Comparison of ENCODE assay signal across 5 cellular contexts in the genomic region with DNA sequence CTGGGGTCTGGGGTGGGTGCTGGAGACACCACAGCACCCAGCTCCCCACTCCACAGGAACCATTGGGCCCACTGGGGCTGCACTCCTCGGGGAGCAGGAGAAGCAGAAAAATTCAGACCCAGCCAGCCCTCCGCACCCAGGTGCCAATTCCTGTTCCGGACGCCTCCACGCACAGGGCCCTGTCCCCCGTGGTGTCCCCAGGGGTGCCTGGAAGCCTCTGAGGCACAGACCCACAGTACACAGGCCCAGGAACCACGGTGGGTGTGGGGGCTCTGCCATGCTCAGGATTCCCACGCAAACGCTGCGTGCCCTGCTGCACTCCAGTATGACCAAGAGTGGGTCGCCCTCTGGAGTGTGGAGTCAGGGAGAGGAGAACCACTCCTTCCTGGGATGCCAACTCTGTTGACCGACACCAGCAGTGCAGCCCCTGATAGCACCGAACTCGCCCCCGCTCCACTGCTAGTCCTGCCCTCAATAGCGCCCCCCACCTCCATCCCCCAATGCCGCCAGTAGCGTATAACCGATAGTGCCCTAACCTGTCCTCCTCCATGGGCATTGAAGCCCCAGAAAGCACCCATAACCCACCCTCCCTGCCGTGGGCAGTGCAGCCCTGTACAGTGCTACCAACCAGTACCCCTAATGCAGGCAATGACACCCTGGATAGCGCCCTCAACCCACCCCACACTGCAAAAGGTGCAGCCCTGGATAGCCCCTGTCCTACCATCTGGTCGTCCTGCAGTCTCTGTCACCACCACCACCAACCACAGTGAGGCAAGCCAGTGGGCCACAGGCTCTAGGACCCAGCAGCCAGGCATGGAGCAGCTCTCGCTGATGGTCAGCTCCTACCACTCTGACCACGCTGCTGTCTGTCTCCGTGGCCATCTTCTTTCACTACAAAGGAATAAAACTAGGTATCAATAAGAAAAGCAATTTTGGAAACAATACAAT.
DNase-seq lines count a peak whose midpoint lies in the region; ATAC-seq, FAIRE-seq and TF ChIP-seq lines count a peak whose summit lies in the region.
"Not testable (repeated sequence)": the region's sequence is repeated elsewhere in the genome, so short reads cannot be mapped to it uniquely, and the experiment has no call there.

No MANE protein-coding gene starts in this region.

- not testable (repeated sequence) for H3K9ac ChIP-seq in kidney (ENCODE audit: low read length in 2 of 2)

- H3K9me3 ChIP-seq in kidney (ENCODE audit: control insufficient read depth in 1 of 2, low read length in 2 of 2); spleen; upper lobe of right lung: not testable (repeated sequence)

- not testable (repeated sequence) for H3K27me3 ChIP-seq in spleen (replicated peaks in 1 of 7); upper lobe of right lung

- not testable (repeated sequence) for H3K4me1 Mint-ChIP-seq in chondrocyte (ENCODE audit: low read depth); osteocyte (ENCODE audit: unreplicated experiment)

- not testable (repeated sequence) for H3K4me1 ChIP-seq in kidney (ENCODE audit: control insufficient read depth in 1 of 2, insufficient read depth in 1 of 2, low read depth in 1 of 2, low read length in 2 of 2); spleen; upper lobe of right lung

- H3K4me3 ChIP-seq in kidney (ENCODE audit: low read length in 2 of 2); spleen; upper lobe of right lung: not testable (repeated sequence)

- intact Hi-C loops in kidney (cut with DNase I); spleen (cut with DNase I; ENCODE audit: low total_unique reads); upper lobe of right lung (cut with DNase I): not testable (repeated sequence)

- H3K27ac Mint-ChIP-seq in chondrocyte (ENCODE audit: unreplicated experiment); osteocyte (ENCODE audit: unreplicated experiment): not testable (repeated sequence)

- DNase-seq in chondrocyte (ENCODE audit: low spot score) (peak; percentile 82), kidney (peak; percentile 38), osteocyte (ENCODE audit: extremely low spot score, unreplicated experiment) (peak; percentile 83), spleen (peak; percentile 69), upper lobe of right lung (peak; percentile 52)

- not testable (repeated sequence) for H3K36me3 Mint-ChIP-seq in chondrocyte (ENCODE audit: low read depth); osteocyte (ENCODE audit: unreplicated experiment)

- 78 to 84% (median 80%) methylated on average over 9 to 21 of the region's 25 CpGs for WGBS in spleen, 5 donors

- not testable (repeated sequence) for TF ChIP-seq CTCF in chondrocyte (IDR thresholded peaks at IDR 0.05); kidney (IDR thresholded peaks at IDR 0.05; ENCODE audit: borderline replicate concordance, extremely low read depth, insufficient read depth); osteocyte (IDR thresholded peaks at IDR 0.05); spleen (IDR thresholded peaks at IDR 0.05 in 8 of 11, conservative IDR thresholded peaks at IDR 0.05 in 3 of 11); upper lobe of right lung (IDR thresholded peaks at IDR 0.05)

- peaks cover 13% of the 10 kb centered on the region for H3K9me3 Mint-ChIP-seq in chondrocyte (ENCODE audit: low read depth)
- peaks cover 11% of the 10 kb centered on the region for H3K9me3 Mint-ChIP-seq in osteocyte (ENCODE audit: unreplicated experiment)

- not testable (repeated sequence) for FAIRE-seq in kidney (lab: Jason Lieb, UNC)

- not testable (repeated sequence) for TF ChIP-seq POLR2A in spleen (IDR thresholded peaks at IDR 0.05)

- not testable (repeated sequence) for H3K36me3 ChIP-seq in kidney (ENCODE audit: control insufficient read depth in 1 of 2, insufficient read depth in 2 of 2, low read length in 2 of 2); spleen; upper lobe of right lung

- not testable (repeated sequence) for ATAC-seq in upper lobe of right lung

- not testable (repeated sequence) for H3K4me3 Mint-ChIP-seq in chondrocyte (ENCODE audit: unreplicated experiment); osteocyte (ENCODE audit: unreplicated experiment)

- H3K27ac ChIP-seq in kidney (ENCODE audit: low read depth in 2 of 2, low read length in 2 of 2); spleen; upper lobe of right lung: not testable (repeated sequence)

- H3K27me3 Mint-ChIP-seq in chondrocyte (ENCODE audit: low read depth); osteocyte (ENCODE audit: unreplicated experiment): not testable (repeated sequence)
